In genomic region chr6:31739639-31740396, GRCh38 we compare ENCODE assay signal across 8 cellular contexts. TPM values are rescaled to one million over a fixed set of nuclear protein-coding genes. Genes with fewer than 3 reads are reported as not detected.
DNase-seq lines count a peak whose midpoint lies in the region; ATAC-seq and TF ChIP-seq lines count a peak whose summit lies in the region.

TSS of gene MSH5 (plus strand) at chr6:31740005. CDS start at chr6:31740467, 462 bp downstream.

- under 1% methylated on average over 58 of the region's 58 CpGs for WGBS in thymus

- H3K4me3 ChIP-seq in GM06990 (replicated peaks; ENCODE audit: low read depth, low read length) (peak within 1 kb of the TSS; percentile 91), NB4 (ENCODE audit: low read depth, low read length) (peak within 1 kb of the TSS; percentile 100), osteoblast (ENCODE audit: insufficient read depth, low read length) (peak within 1 kb of the TSS; percentile 90), thymus (ENCODE audit: low read length) (peak within 1 kb of the TSS; percentile 70)

- H3K36me3 Mint-ChIP-seq in HFFc6 (ENCODE audit: low read depth) (peaks cover 21% of the 10 kb centered on the region), glutamatergic neuron (ENCODE audit: unreplicated experiment) (no peaks in the 10 kb centered on the region)
- peaks cover 37 to 59% of the 10 kb centered on the region in 2 donors for H3K36me3 Mint-ChIP-seq in activated naive CD4-positive, alpha-beta T cell treated with anti-CD3 and anti-CD28 coated beads, Interleukin-2, amount 50 U/mL, for 72 hours

- H3K27ac Mint-ChIP-seq in HFFc6 (peak within 1 kb of the TSS; percentile 92), glutamatergic neuron (ENCODE audit: unreplicated experiment) (peak within 1 kb of the TSS; percentile 43)
- H3K27ac Mint-ChIP-seq in activated naive CD4-positive, alpha-beta T cell treated with anti-CD3 and anti-CD28 coated beads, Interleukin-2, amount 50 U/mL, for 72 hours: peak within 1 kb of the TSS; percentile 95 to 98

- TF ChIP-seq CTCF in GM06990 (IDR thresholded peaks at IDR 0.05; ENCODE audit: insufficient read depth, low read length, poor library complexity, severe bottlenecking): no peak
- TF ChIP-seq CTCF in HFFc6 (IDR thresholded peaks at IDR 0.05): no peak
- no peak for TF ChIP-seq CTCF in NB4 (IDR thresholded peaks at IDR 0.05; ENCODE audit: low read depth, low read length)
- TF ChIP-seq CTCF in glutamatergic neuron (IDR thresholded peaks at IDR 0.05; ENCODE audit: partially characterized antibody, unreplicated experiment): no peak
- TF ChIP-seq CTCF in osteoblast (IDR thresholded peaks at IDR 0.05; ENCODE audit: extremely low read depth, low read depth, low read length): no peak

- H3K4me2 ChIP-seq in osteoblast (ENCODE audit: insufficient read depth, low read length): peak within 1 kb of the TSS; percentile 87

- H3K4me3 Mint-ChIP-seq in HFFc6: peak within 1 kb of the TSS; percentile 97
- peak within 1 kb of the TSS; percentile 95 for H3K4me3 Mint-ChIP-seq in glutamatergic neuron (ENCODE audit: unreplicated experiment)

- H2AFZ ChIP-seq in osteoblast (ENCODE audit: low read length): peak within 1 kb of the TSS; percentile 94

- H3K9me3 ChIP-seq in osteoblast (ENCODE audit: low read depth, low read length): no peaks in the 10 kb centered on the region
- no peaks in the 10 kb centered on the region for H3K9me3 ChIP-seq in thymus (ENCODE audit: control insufficient read depth)

- H3K27me3 Mint-ChIP-seq in HFFc6 (ENCODE audit: insufficient read depth) (no peaks in the 10 kb centered on the region; the same call in none of the 2 replicates), glutamatergic neuron (ENCODE audit: unreplicated experiment) (peaks cover 9% of the 10 kb centered on the region)

- H3K4me1 ChIP-seq in osteoblast (ENCODE audit: insufficient read depth, low read length) (peaks cover 33% of the 10 kb centered on the region), thymus (ENCODE audit: control insufficient read depth, insufficient read depth, low read length) (peaks cover 33% of the 10 kb centered on the region)

- H3K36me3 ChIP-seq in GM06990 (ENCODE audit: control insufficient read depth, insufficient read depth, low read length) (peaks cover 6% of the 10 kb centered on the region), osteoblast (ENCODE audit: insufficient read depth, low read length) (peaks cover 14% of the 10 kb centered on the region), thymus (ENCODE audit: control insufficient read depth, insufficient read depth) (peaks cover 5% of the 10 kb centered on the region)

- DNase-seq in GM06990 (ENCODE audit: extremely low read depth, insufficient read length) (peak; percentile 100), HFFc6 (peak; percentile 99), NB4 (ENCODE audit: low read depth) (peak; percentile 100), SKM-1 (lab: John Stamatoyannopoulos, UW; ENCODE audit: unreplicated experiment) (peak; percentile 99), glutamatergic neuron (peak; percentile 97), osteoblast (ENCODE audit: insufficient read length, low spot score, missing footprints) (peak; percentile 98)
- DNase-seq in activated naive CD4-positive, alpha-beta T cell treated with anti-CD3 and anti-CD28 coated beads, Interleukin-2, amount 50 U/mL, for 72 hours (ENCODE audit: low spot score in 2 of 2): peak; percentile 96 to 99

- no peaks in the 10 kb centered on the region for H3K27me3 ChIP-seq in GM06990 (replicated peaks; ENCODE audit: control insufficient read depth, insufficient read depth, low read length)
- H3K27me3 ChIP-seq in osteoblast (ENCODE audit: insufficient read depth, low read length): no peaks in the 10 kb centered on the region
- H3K27me3 ChIP-seq in thymus (ENCODE audit: control insufficient read depth, insufficient read depth): no peaks in the 10 kb centered on the region

- ATAC-seq in activated naive CD4-positive, alpha-beta T cell treated with anti-CD3 and anti-CD28 coated beads, Interleukin-2, amount 50 U/mL, for 72 hours: peak; percentile 83 to 87

- H3K4me1 Mint-ChIP-seq in HFFc6 (ENCODE audit: low read depth): peaks cover 46% of the 10 kb centered on the region
- peaks cover 11% of the 10 kb centered on the region for H3K4me1 Mint-ChIP-seq in glutamatergic neuron (ENCODE audit: low read depth, unreplicated experiment)

- H3K79me2 ChIP-seq in osteoblast (ENCODE audit: insufficient read depth, low read length): peaks cover 32% of the 10 kb centered on the region

- H3K9me3 Mint-ChIP-seq in HFFc6 (no peaks in the 10 kb centered on the region), glutamatergic neuron (ENCODE audit: unreplicated experiment) (peaks cover 22% of the 10 kb centered on the region)
- H3K9me3 Mint-ChIP-seq in activated naive CD4-positive, alpha-beta T cell treated with anti-CD3 and anti-CD28 coated beads, Interleukin-2, amount 50 U/mL, for 72 hours: no peaks in the 10 kb centered on the region

- peak; percentile 72 for TF ChIP-seq POLR2A in NB4 (IDR thresholded peaks at IDR 0.05; ENCODE audit: extremely low read depth, insufficient read length)

- H3K27ac ChIP-seq in osteoblast (ENCODE audit: low read depth, low read length) (peak within 1 kb of the TSS; percentile 79), thymus (ENCODE audit: low read depth) (peak within 1 kb of the TSS; percentile 85)

- H4K20me1 ChIP-seq in osteoblast (ENCODE audit: insufficient read depth, low read length): peaks cover 1% of the 10 kb centered on the region

RNA-seq across cellular contexts. Expression of gene MSH5, which starts in this region (rescaled TPM):
- total RNA-seq in HFFc6 (2021; fragmentation: NEBNext Ultra II Directional; extraction: Animal tissue kit (Norgen Biotek cat#: 25700)): 10 to 100 TPM in 4 of 6 experiments, 1 to 10 TPM in 2; 7.4 to 14.8 (median 12.6) TPM
- 100 to 1,000 TPM; 116 to 158 TPM for total RNA-seq in activated naive CD4-positive, alpha-beta T cell treated with anti-CD3 and anti-CD28 coated beads, Interleukin-2, amount 50 U/mL, for 72 hours
- total RNA-seq in glutamatergic neuron (ENCODE audit: unreplicated experiment) (25.7 TPM), osteoblast (12.4 and 13.0 TPM in 2 replicates)
- 15.2 TPM for polyA plus RNA-seq in thymus

Comparison
In these comparisons a context has a peak if more than half of its experiments do, and no peak if none do; other contexts are left out.
1. Peak in every context shown above with its lines: DNase-seq, ATAC-seq, H3K4me3 ChIP-seq and H3K27ac ChIP-seq.
2. H3K27ac Mint-ChIP-seq: peak in every context shown above with its lines; median percentile 96 in activated naive CD4-positive, alpha-beta T cell treated with anti-CD3 and anti-CD28 coated beads, Interleukin-2, amount 50 U/mL, for 72 hours; 92 in HFFc6; 43 in glutamatergic neuron.